19 cellular contexts compared by ENCODE assay signal in genomic region chr2:129240061-129240460, GRCh38.
"Had no signal": no experiment of that assay in that cellular context is flagged by ENCODE, and none has a peak within 500 bp of the region (broad histone marks: within the 10 kb centered on the region; RNA-seq: fewer than 3 reads in every experiment).

No MANE protein-coding gene starts in this region.

- H3K4me1 ChIP-seq: neural progenitor cell, right lobe of liver, suprapubic skin, thyroid gland, vagina had no signal

- ATAC-seq: naive thymus-derived CD4-positive, alpha-beta T cell had no signal

- H3K9me3 ChIP-seq: right lobe of liver, suprapubic skin, thyroid gland, vagina had no signal

- H3K36me3 ChIP-seq: neural progenitor cell, right lobe of liver, suprapubic skin, thyroid gland, vagina had no signal

- H3K4me3 ChIP-seq: dorsolateral prefrontal cortex, lung, neural progenitor cell, right lobe of liver, smooth muscle cell, suprapubic skin, thyroid gland, vagina had no signal

- H3K27me3 ChIP-seq: neural progenitor cell, right lobe of liver, suprapubic skin, thyroid gland, vagina had no signal

- DNase-seq: dorsolateral prefrontal cortex; effector CD4-positive, alpha-beta T cell; foreskin fibroblast; mesenchymal stem cell; naive thymus-derived CD4-positive, alpha-beta T cell; right lobe of liver; stimulated activated CD4-positive, alpha-beta T cell treated with anti-CD3 and anti-CD28 coated beads, Interleukin-12 subunit alpha, Interleukin-12 subunit beta, amount 100 ng/mL, for 4 hours; stimulated activated CD4-positive, alpha-beta T cell treated with anti-CD3 and anti-CD28 coated beads, Interleukin-1b, Interleukin-23, amount 100 ng/mL, for 48 hours; stimulated activated CD4-positive, alpha-beta T cell treated with anti-CD3 and anti-CD28 coated beads, Interleukin-4, amount 100 ng/mL, for 1 hour; stimulated activated CD8-positive, alpha-beta memory T cell treated with anti-CD3 and anti-CD28 coated beads, Interleukin-4, amount 100 ng/mL, for 48 hours; stimulated activated naive CD4-positive, alpha-beta T cell; stimulated activated naive CD8-positive, alpha-beta T cell treated with anti-CD3 and anti-CD28 coated beads, Interleukin-15, amount 100 ng/mL, for 72 hours; thyroid gland; trophoblast cell had no signal

- H3K27ac ChIP-seq: neural progenitor cell, right lobe of liver, suprapubic skin, thyroid gland, vagina had no signal
